ENCODE assay signal across 20 cellular contexts in the genomic region with DNA sequence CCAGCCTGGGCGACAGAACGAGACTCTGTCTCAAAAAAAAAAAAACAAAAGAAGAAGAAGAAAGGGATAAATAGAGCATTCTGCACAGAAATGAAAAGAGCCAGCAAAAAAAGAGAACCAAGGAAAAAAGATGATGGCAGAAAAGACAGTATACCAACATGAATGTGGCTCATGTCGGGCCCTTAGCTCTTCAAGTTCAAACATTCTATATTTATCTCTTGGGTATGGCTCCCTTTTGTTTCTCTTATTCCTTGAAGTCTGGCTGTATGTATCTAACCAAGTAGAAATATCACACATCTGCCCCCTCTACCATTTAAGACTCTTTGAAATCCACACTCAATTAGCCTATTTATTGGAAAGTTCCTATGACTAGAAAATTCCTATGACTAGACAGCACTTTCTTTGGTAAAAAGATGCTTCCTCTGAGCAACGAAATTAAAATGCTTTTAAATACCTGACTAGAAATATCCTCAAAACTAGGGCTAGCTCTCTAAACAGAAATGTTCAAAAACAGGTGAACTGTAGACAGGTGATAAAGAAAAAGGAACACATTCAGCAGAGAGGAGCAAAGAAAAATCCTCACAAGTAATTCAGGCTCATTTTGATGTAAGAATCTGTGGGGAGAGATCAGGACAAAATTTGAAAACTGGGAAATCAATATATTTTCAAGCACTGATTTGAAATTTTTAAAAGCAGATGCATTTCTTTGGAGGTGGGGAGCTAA. TPM values are rescaled to one million over a fixed set of nuclear protein-coding genes. Genes with fewer than 3 reads are reported as not detected.
DNase-seq lines count a peak whose midpoint lies in the region; ATAC-seq, FAIRE-seq and TF ChIP-seq lines count a peak whose summit lies in the region.
"Had no signal": no experiment of that assay in that cellular context is flagged by ENCODE, and none has a peak within 500 bp of the region (broad histone marks: within the 10 kb centered on the region; RNA-seq: fewer than 3 reads in every experiment).

No MANE protein-coding gene starts in this region.

- H3K9ac ChIP-seq in HepG2 (ENCODE audit: insufficient read depth, low read depth, low read length): peak overlapping the region; percentile 99
- H3K9ac ChIP-seq: BLaER1 had no signal

- POLR2A ChIA-PET in HepG2 (lab: Yijun Ruan, JAX): interaction anchor here (0.7 to 7.1 kb wide), 12 partner anchors 9 to 211 kb away, joined by 3 to 263 read pairs (median 8); no protein-coding TSS in a partner anchor

- TF ChIP-seq EP300 in HepG2 (IDR thresholded peaks at IDR 0.05; ENCODE audit: low read depth in 2 of 2, low read length in 2 of 2): no peak
- TF ChIP-seq EP300 in HepG2 (CRISPR knock-in tag; IDR thresholded peaks at IDR 0.05; ENCODE audit: borderline replicate concordance): no peak
- no peak for TF ChIP-seq EP300 in upper lobe of left lung (IDR thresholded peaks at IDR 0.05)

- H3K27me3 ChIP-seq in heart left ventricle: no peaks in the 10 kb centered on the region
- peaks cover 0 to 5% of the 10 kb centered on the region in 2 experiments; a peak in 1 of 5 replicates for H3K27me3 ChIP-seq in HepG2 (ENCODE audit: control insufficient read depth in 1 of 2, insufficient read depth in 2 of 2, low read length in 2 of 2)
- H3K27me3 ChIP-seq in psoas muscle (ENCODE audit: insufficient read depth in 3 of 3, low read length in 2 of 3): no peaks in the 10 kb centered on the region
- no peaks in the 10 kb centered on the region for H3K27me3 ChIP-seq in upper lobe of left lung
- H3K27me3 ChIP-seq: BLaER1, neutrophil had no signal

- in situ Hi-C loops in HepG2 (cut with HindIII; ENCODE audit: extremely low pct_ligation_motif_present, low pct_unique_long_range_greater_than_20kb): loop anchor here (10.0 to 25.0 kb wide), 2 partner anchors 76 to 203 kb away; no protein-coding TSS in a partner anchor

- no peaks in the 10 kb centered on the region for H3K9me3 ChIP-seq in heart left ventricle
- H3K9me3 ChIP-seq in HepG2 (ENCODE audit: low read length): no peaks in the 10 kb centered on the region
- no peaks in the 10 kb centered on the region for H3K9me3 ChIP-seq in psoas muscle
- H3K9me3 ChIP-seq in upper lobe of left lung: no peaks in the 10 kb centered on the region
- H3K9me3 ChIP-seq: BLaER1, neutrophil had no signal

- H4K20me1 ChIP-seq in HepG2 (ENCODE audit: insufficient read depth, low read length): peaks cover 76% of the 10 kb centered on the region
- H4K20me1 ChIP-seq: BLaER1 had no signal

- H2AFZ ChIP-seq in HepG2 (ENCODE audit: low read length): no peak overlapping the region
- H2AFZ ChIP-seq: GM23338 had no signal

- ATAC-seq in heart left ventricle: no peak
- no peak for ATAC-seq in left ventricle myocardium superior
- no peak for ATAC-seq in HepG2
- ATAC-seq in psoas muscle: no peak
- no peak for ATAC-seq in upper lobe of left lung (ENCODE audit: low FRiP score in 2 of 2)
- ATAC-seq in GM21619 (IDR thresholded peaks at IDR 0.05; ENCODE audit: unreplicated experiment): no peak
- ATAC-seq: GM23338 had no signal

- BruUV-seq in HepG2 (replicated peaks; lab: Mats Ljungman, UMichigan): no TSS peak

- CTCF ChIA-PET in HepG2 (lab: Yijun Ruan, JAX; ENCODE audit: low intra/inter-chr PET ratio, low total read pairs): interaction anchor here (1.5 to 1.7 kb wide), 2 partner anchors 80 to 81 kb away, joined by 4 to 6 read pairs; no protein-coding TSS in a partner anchor

- H3K4me1 ChIP-seq in heart left ventricle (peaks cover 0 to 49% (median 24%) of the 10 kb centered on the region in 12 donors), HepG2 (ENCODE audit: insufficient read depth, low read length) (peaks cover 49% of the 10 kb centered on the region), psoas muscle (peaks cover 38% of the 10 kb centered on the region), upper lobe of left lung (peaks cover 9 to 36% (median 16%) of the 10 kb centered on the region in 4 donors)

- H3K36me3 ChIP-seq in heart left ventricle (peaks cover 0 to 43% (median 39%) of the 10 kb centered on the region in 9 donors), HepG2 (replicated peaks in 1 of 2; ENCODE audit: control insufficient read depth in 1 of 2, insufficient read depth in 2 of 2, low read length in 2 of 2) (peaks cover 2 to 53% of the 10 kb centered on the region in 2 experiments), psoas muscle (ENCODE audit: insufficient read depth in 1 of 2, low read depth in 1 of 2) (peaks cover 2 to 44% of the 10 kb centered on the region in 2 donors), upper lobe of left lung (peaks cover 4 to 43% (median 7%) of the 10 kb centered on the region in 4 donors)
- H3K36me3 ChIP-seq: BLaER1, neutrophil had no signal

- no peak for TF ChIP-seq CTCF in heart left ventricle (IDR thresholded peaks at IDR 0.05)
- TF ChIP-seq CTCF in HepG2 (CRISPR knock-in tag; IDR thresholded peaks at IDR 0.05): no peak
- TF ChIP-seq CTCF in psoas muscle (IDR thresholded peaks at IDR 0.05): no peak
- no peak for TF ChIP-seq CTCF in upper lobe of left lung (IDR thresholded peaks at IDR 0.05)

- DNase-seq in heart left ventricle (no peak), left ventricle myocardium superior (no peak), HepG2 (ENCODE audit: low spot score) (no peak), psoas muscle (no peak), upper lobe of left lung (no peak), NCI-H1436 (lab: John Stamatoyannopoulos, UW) (no peak), CD1c-positive myeloid dendritic cell (ENCODE audit: extremely low spot score) (no peak)
- DNase-seq: activated CD4-positive, alpha-beta T cell treated with anti-CD3 and anti-CD28 coated beads for 1 hour; activated effector memory CD4-positive, alpha-beta T cell treated with anti-CD3 and anti-CD28 coated beads, Interleukin-2, amount 50 U/mL, for 16 hours; MM.1S; NCI-H187; NCI-H510A treated with DMSO at 0.1 percent for 48 hours; SIG-M5; T-helper 2 cell had no signal

- intact Hi-C loops in heart left ventricle (cut with DNase I) (loop anchor here in 4 of 10 donors (1.0 to 10.0 kb wide), 4 partner anchors 76 to 83 kb away; no protein-coding TSS in a partner anchor), left ventricle myocardium superior (cut with micrococcal nuclease) (loop anchor here (5.0 kb wide), 1 partner anchor 78 kb away; no protein-coding TSS in a partner anchor), HepG2 (cut with micrococcal nuclease; ENCODE audit: unreplicated experiment) (loop anchor here (1.0 kb wide), 1 partner anchor 80 kb away; no protein-coding TSS in a partner anchor), psoas muscle (cut with DNase I) (no loop called here)

- peaks cover 75% of the 10 kb centered on the region for H3K79me2 ChIP-seq in HepG2 (ENCODE audit: insufficient read depth, low read length)

- no peak for FAIRE-seq in HepG2 (lab: Jason Lieb, UNC)
- FAIRE-seq: A204.1 had no signal

- WGBS in heart left ventricle, 4 donors: 65 to 72% (median 66%) methylated on average over 4 of the region's 4 CpGs
- under 1% methylated on average over 4 of the region's 4 CpGs for WGBS in HepG2 (ENCODE audit: low lambda C conversion rate)
- 53 to 72% (median 58%) methylated on average over 4 of the region's 4 CpGs for WGBS in psoas muscle, 3 donors
- 55 to 62% methylated on average over 4 of the region's 4 CpGs for WGBS in upper lobe of left lung, 2 donors

- H3K4me2 ChIP-seq in HepG2 (ENCODE audit: low read depth, low read length): peak overlapping the region; percentile 80
- H3K4me2 ChIP-seq: BLaER1, GM23338 had no signal

- TF ChIP-seq RAD21 in HepG2 (CRISPR knock-in tag; IDR thresholded peaks at IDR 0.05): no peak

- H3K27ac ChIP-seq in heart left ventricle (peak overlapping the region in 7 of 12 donors; percentile 1 to 89 (median 25)), HepG2 (ENCODE audit: extremely low read length, insufficient read depth, low read length) (peak overlapping the region; percentile 96), psoas muscle (peak overlapping the region; percentile 92), upper lobe of left lung (peak overlapping the region in 3 of 4 donors; percentile 42 to 85 (median 83))
- H3K27ac ChIP-seq: BLaER1, epithelial cell of prostate, neutrophil had no signal

- H3K4me3 ChIP-seq in heart left ventricle (peak overlapping the region in 10 of 12 donors; percentile 12 to 70 (median 60)), HepG2 (replicated peaks in 1 of 3; ENCODE audit: insufficient read depth in 1 of 3, low read depth in 2 of 3, low read length in 3 of 3) (peak overlapping the region; percentile 72 to 100 (median 84)), psoas muscle (peak overlapping the region; percentile 82), upper lobe of left lung (peak overlapping the region in 3 of 4 donors; percentile 42 to 64 (median 56))
- H3K4me3 ChIP-seq: BLaER1, GM23338 had no signal

- TF ChIP-seq POLR2A in heart left ventricle (IDR thresholded peaks at IDR 0.05): no peak
- TF ChIP-seq POLR2A in HepG2 (IDR thresholded peaks at IDR 0.05; ENCODE audit: insufficient read depth in 1 of 2, low read depth in 2 of 2, low read length in 2 of 2): no peak
- TF ChIP-seq POLR2A in upper lobe of left lung (IDR thresholded peaks at IDR 0.05): no peak

RNA-seq across cellular contexts. Expression of a gene that starts 2.6 kb away (rescaled TPM):
- 100 to 1,000 TPM; 167 to 547 (median 255) TPM for total RNA-seq in heart left ventricle
- 10 to 100 TPM; 53.3 to 72.3 TPM for polyA plus RNA-seq in heart left ventricle
- total RNA-seq in left ventricle myocardium superior: 297 TPM
- 1,596 and 1,895 TPM in 2 replicates for total RNA-seq in HepG2 (2016; rRNA removed; fragmentation: Illumina TruSeq; extraction: Trizol)
- 296 and 300 TPM in 2 replicates for total RNA-seq in HepG2 (2016; cell fraction: cytosol; rRNA removed; fragmentation: Illumina TruSeq; extraction: Trizol; ENCODE audit: low read depth)
- 1,577 and 1,852 TPM in 2 replicates for total RNA-seq in HepG2 (2016; cell fraction: insoluble cytoplasmic fraction; rRNA removed; fragmentation: Illumina TruSeq; extraction: Trizol)
- total RNA-seq in HepG2 (2016; cell fraction: membrane; rRNA removed; fragmentation: Illumina TruSeq; extraction: Trizol): 957 and 1,066 TPM in 2 replicates
- 1,184 and 1,437 TPM in 2 replicates for total RNA-seq in HepG2 (2016; cell fraction: nucleus; rRNA removed; fragmentation: Illumina TruSeq; extraction: Trizol)
- polyA plus RNA-seq in HepG2 (2011; rRNA removed): 1,422 and 2,083 TPM in 2 replicates
- polyA plus RNA-seq in HepG2 (2011; cell fraction: cytosol; rRNA removed): 1,126 and 1,365 TPM in 2 replicates
- 348 and 391 TPM in 2 replicates for polyA plus RNA-seq in HepG2 (2011; cell fraction: nucleus; rRNA removed)
- polyA plus RNA-seq in HepG2 (2012): 1,145 and 1,833 TPM in 2 replicates
- polyA plus RNA-seq in HepG2 (2016; cell fraction: cytosol; fragmentation: Illumina TruSeq; extraction: Trizol; ENCODE audit: low read depth): 164 and 181 TPM in 2 replicates
- polyA plus RNA-seq in HepG2 (2016; cell fraction: insoluble cytoplasmic fraction; fragmentation: Illumina TruSeq; extraction: Trizol; ENCODE audit: low read depth): 1,195 and 1,209 TPM in 2 replicates
- 458 and 520 TPM in 2 replicates for polyA plus RNA-seq in HepG2 (2016; cell fraction: membrane; fragmentation: Illumina TruSeq; extraction: Trizol; ENCODE audit: low read depth)
- 1,480 and 1,518 TPM in 2 replicates for polyA plus RNA-seq in HepG2 (2016; cell fraction: nucleus; fragmentation: Illumina TruSeq; extraction: Trizol; ENCODE audit: insufficient read depth, low read depth)
- 1.0 and 783 TPM in 2 replicates for polyA minus RNA-seq in HepG2 (2011; rRNA and poly(A)+ RNA removed; ENCODE audit: low replicate concordance)
- polyA minus RNA-seq in HepG2 (2011; cell fraction: cytosol; rRNA and poly(A)+ RNA removed): 1,217 and 1,367 TPM in 2 replicates
- polyA minus RNA-seq in HepG2 (2011; cell fraction: nucleus; rRNA and poly(A)+ RNA removed): 527 and 880 TPM in 2 replicates
- total RNA-seq in psoas muscle: 100 to 1,000 TPM in 2 of 4 donors, 10 to 100 TPM in 2; 88.4 to 155 (median 99.5) TPM
- 100 to 1,000 TPM in 1 of 3 donors, 10 to 100 TPM in 2; 34.3 to 152 (median 70.8) TPM for polyA plus RNA-seq in psoas muscle
- 100 to 1,000 TPM; 222 to 828 (median 490) TPM for total RNA-seq in upper lobe of left lung

RNA-seq across cellular contexts. Expression of a gene that starts 52.4 kb away (rescaled TPM):
- total RNA-seq in heart left ventricle (1 to 10 TPM in 5 of 9 donors, under 1 TPM in 4; 0.32 to 3.2 (median 1.0) TPM), left ventricle myocardium superior (0.77 TPM), HepG2 (2016; rRNA removed; fragmentation: Illumina TruSeq; extraction: Trizol) (0.15 and 0.20 TPM in 2 replicates), psoas muscle (under 1 TPM; 0.34 to 0.88 (median 0.55) TPM), upper lobe of left lung (1 to 10 TPM in 1 of 6 donors, under 1 TPM in 5; 0.11 to 8.4 (median 0.58) TPM)
- polyA plus RNA-seq in heart left ventricle (under 1 TPM; 0.42 to 0.71 TPM), HepG2 (2011; rRNA removed) (0.36 and 0.37 TPM in 2 replicates), psoas muscle (under 1 TPM; 0.21 to 0.60 (median 0.30) TPM)
- 0.09 and 0.10 TPM in 2 replicates for total RNA-seq in HepG2 (2016; cell fraction: cytosol; rRNA removed; fragmentation: Illumina TruSeq; extraction: Trizol; ENCODE audit: low read depth)
- 0.26 and 0.28 TPM in 2 replicates for total RNA-seq in HepG2 (2016; cell fraction: insoluble cytoplasmic fraction; rRNA removed; fragmentation: Illumina TruSeq; extraction: Trizol)
- 0.03 and 0.06 TPM in 2 replicates for total RNA-seq in HepG2 (2016; cell fraction: membrane; rRNA removed; fragmentation: Illumina TruSeq; extraction: Trizol)
- total RNA-seq in HepG2 (2016; cell fraction: nucleus; rRNA removed; fragmentation: Illumina TruSeq; extraction: Trizol): 0.22 TPM in 1 of 2 replicates, not detected in the other
- polyA plus RNA-seq in HepG2 (2011; cell fraction: cytosol; rRNA removed): 0.03 TPM in 1 of 2 replicates, not detected in the other
- 0.07 TPM in 1 of 2 replicates, not detected in the other for polyA plus RNA-seq in HepG2 (2011; cell fraction: nucleus; rRNA removed)
- polyA plus RNA-seq in HepG2 (2012): 9.6 and 21.6 TPM in 2 replicates
- polyA plus RNA-seq in HepG2 (2016; cell fraction: cytosol; fragmentation: Illumina TruSeq; extraction: Trizol; ENCODE audit: low read depth): not detected in 2 replicates
- 0.29 and 0.46 TPM in 2 replicates for polyA plus RNA-seq in HepG2 (2016; cell fraction: insoluble cytoplasmic fraction; fragmentation: Illumina TruSeq; extraction: Trizol; ENCODE audit: low read depth)
- polyA plus RNA-seq in HepG2 (2016; cell fraction: membrane; fragmentation: Illumina TruSeq; extraction: Trizol; ENCODE audit: low read depth): 0.07 TPM in 1 of 2 replicates, not detected in the other
- polyA plus RNA-seq in HepG2 (2016; cell fraction: nucleus; fragmentation: Illumina TruSeq; extraction: Trizol; ENCODE audit: insufficient read depth, low read depth): not detected in 2 replicates
- 0.22 TPM in 1 of 2 replicates, not detected in the other for polyA minus RNA-seq in HepG2 (2011; rRNA and poly(A)+ RNA removed; ENCODE audit: low replicate concordance)
- polyA minus RNA-seq in HepG2 (2011; cell fraction: cytosol; rRNA and poly(A)+ RNA removed): 0.20 and 1.5 TPM in 2 replicates
- polyA minus RNA-seq in HepG2 (2011; cell fraction: nucleus; rRNA and poly(A)+ RNA removed): 0.26 and 0.37 TPM in 2 replicates

Comparison
In these comparisons a context has a peak if more than half of its experiments do, and no peak if none do; other contexts are left out.
1. H3K27ac ChIP-seq: peak in every context shown above with its lines; median percentile 96 in HepG2; 92 in psoas muscle; 83 in upper lobe of left lung; 25 in heart left ventricle.
2. intact Hi-C loops: an anchor here in left ventricle myocardium superior (5.0 kb wide) and HepG2 (1.0 kb wide); none called in psoas muscle.